Comparison of ENCODE assay signal across 11 cellular contexts in the genomic region with DNA sequence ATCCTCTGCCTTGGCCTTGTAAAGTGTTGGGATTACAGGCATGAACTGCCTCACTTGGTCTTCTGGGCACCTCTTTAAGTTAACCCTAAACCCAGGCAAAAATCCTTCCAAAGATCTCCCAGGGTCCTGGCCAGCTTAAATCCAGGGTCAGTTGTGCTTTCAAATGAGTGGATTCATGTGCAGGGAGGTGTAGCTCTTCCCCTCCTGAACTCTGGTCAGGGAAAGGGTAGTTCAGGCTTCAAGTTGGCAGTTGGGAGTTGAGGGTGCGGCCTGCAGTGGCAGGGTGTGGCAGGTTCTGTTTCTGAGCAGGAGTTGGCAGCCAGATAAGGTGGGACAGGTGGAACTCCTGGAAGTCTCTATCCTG. TPM values are rescaled to one million over a fixed set of nuclear protein-coding genes. Genes with fewer than 3 reads are reported as not detected.
DNase-seq lines count a peak whose midpoint lies in the region; ATAC-seq and TF ChIP-seq lines count a peak whose summit lies in the region.
"Had no signal": no experiment of that assay in that cellular context is flagged by ENCODE, and none has a peak within 500 bp of the region (broad histone marks: within the 10 kb centered on the region; RNA-seq: fewer than 3 reads in every experiment).

No MANE protein-coding gene starts in this region.

- WGBS in neuronal stem cell (ENCODE audit: extremely low coverage in 2 of 2, insufficient read length in 2 of 2, insufficient replicate concordance in 1 of 2), 2 donors, result no CpG with 5 or more reads among the region's 1 CpG

- POLR2A ChIA-PET in HCT116 (lab: Charles Lee), result interaction anchor here (1.2 kb wide), 1 partner anchor 9 kb away, joined by 3 read pairs; no protein-coding TSS in a partner anchor

- TF ChIP-seq CTCF in HCT116 (IDR thresholded peaks at IDR 0.05 in 2 of 3, conservative IDR thresholded peaks at IDR 0.05 in 1 of 3; ENCODE audit: borderline replicate concordance in 1 of 3, insufficient read depth in 1 of 3, low read depth in 2 of 3, low read length in 2 of 3) (no peak), natural killer cell (IDR thresholded peaks at IDR 0.05) (no peak)

- RAD21 ChIA-PET in HCT116 (lab: Charles Lee; ENCODE audit: low non-redundant PET in 1 of 2, low total read pairs in 2 of 2, uncharacterized antibody in 2 of 2, unreplicated experiment in 2 of 2), result no interaction called here

- peaks cover 2% of the 10 kb centered on the region for H3K9me3 Mint-ChIP-seq in activated naive CD8-positive, alpha-beta T cell treated with anti-CD3 and anti-CD28 coated beads for 36 hours
- no peaks in the 10 kb centered on the region for H3K9me3 Mint-ChIP-seq in natural killer cell

- H3K4me3 Mint-ChIP-seq in activated naive CD8-positive, alpha-beta T cell treated with anti-CD3 and anti-CD28 coated beads for 36 hours, result peak overlapping the region; percentile 91
- peak overlapping the region; percentile 37 for H3K4me3 Mint-ChIP-seq in natural killer cell

- H3K27ac ChIP-seq in BLaER1 (no peak overlapping the region), HCT116 (ENCODE audit: low read depth, low read length) (peak overlapping the region; percentile 18; the same call in 1 of the 2 replicates), neuronal stem cell (replicated peaks; ENCODE audit: low read length) (no peak overlapping the region)
- H3K27ac ChIP-seq: tibial artery had no signal

- no peak for TF ChIP-seq POLR2A in HCT116 (IDR thresholded peaks at IDR 0.05; ENCODE audit: borderline replicate concordance, extremely low read depth, insufficient read depth, insufficient read length)

- no peak overlapping the region for H3K9ac ChIP-seq in BLaER1
- H3K9ac ChIP-seq in HCT116 (ENCODE audit: low read length), result no peak overlapping the region
- no peak overlapping the region for H3K9ac ChIP-seq in neuronal stem cell (ENCODE audit: low read depth, low read length, poor library complexity)

- no peak overlapping the region for H2AK5ac ChIP-seq in neuronal stem cell (ENCODE audit: low read depth, low read length)

- H2AFZ ChIP-seq in HCT116 (ENCODE audit: low read depth, low read length, poor library complexity, severe bottlenecking), result no peak overlapping the region
- no peak overlapping the region for H2AFZ ChIP-seq in neuronal stem cell (ENCODE audit: low read length)

- no peak overlapping the region for H2BK120ac ChIP-seq in neuronal stem cell (ENCODE audit: low read depth, low read length)

- DNase-seq in HCT116 (ENCODE audit: low read depth, low spot score) (no peak), natural killer cell (no peak), NCI-H2196 treated with DMSO at 0.1 percent for 48 hours (lab: John Stamatoyannopoulos, UW; ENCODE audit: unreplicated experiment) (no peak), neuronal stem cell (ENCODE audit: low spot score) (no peak)
- DNase-seq in activated naive CD8-positive, alpha-beta T cell treated with anti-CD3 and anti-CD28 coated beads for 36 hours, result no peak
- DNase-seq in stimulated activated naive CD4-positive, alpha-beta T cell treated with Interleukin-2 at 50 U/mL for 16 hours (lab: John Stamatoyannopoulos, UW), result no peak
- DNase-seq: KBM-7 had no signal

- H3K4me1 ChIP-seq in BLaER1 (peaks cover 24% of the 10 kb centered on the region), HCT116 (ENCODE audit: control insufficient read depth in 1 of 2, insufficient read depth in 2 of 2, low read length in 2 of 2) (peaks cover 13 to 33% of the 10 kb centered on the region in 2 experiments), neuronal stem cell (ENCODE audit: control insufficient read depth in 2 of 2, insufficient read depth in 1 of 2, low read depth in 1 of 2, low read length in 2 of 2) (peaks cover 9 to 11% of the 10 kb centered on the region in 2 donors)

- no peak for TF ChIP-seq RAD21 in HCT116 (IDR thresholded peaks at IDR 0.05; ENCODE audit: low read depth)

- no peak overlapping the region for H3K4ac ChIP-seq in neuronal stem cell (ENCODE audit: low read length)

- BruUV-seq in HCT116 (replicated peaks; lab: Mats Ljungman, UMichigan), result no TSS peak

- H4K8ac ChIP-seq in neuronal stem cell (ENCODE audit: low read depth, low read length), result no peak overlapping the region

- H3K23ac ChIP-seq in neuronal stem cell (ENCODE audit: low read depth, low read length, poor library complexity), result no peak overlapping the region

- H3K9me3 ChIP-seq in BLaER1 (no peaks in the 10 kb centered on the region), HCT116 (ENCODE audit: control insufficient read depth in 1 of 2, insufficient read depth in 1 of 2, low read depth in 1 of 2, low read length in 2 of 2) (no peaks in the 10 kb centered on the region), neuronal stem cell (replicated peaks in 1 of 2; ENCODE audit: control insufficient read depth in 2 of 2, insufficient read depth in 1 of 2, low read depth in 1 of 2, low read length in 2 of 2) (no peaks in the 10 kb centered on the region)
- H3K9me3 ChIP-seq: tibial artery had no signal

- no peaks in the 10 kb centered on the region for H3K9me2 ChIP-seq in HCT116 (ENCODE audit: insufficient read depth)

- H3K36me3 ChIP-seq in BLaER1 (peaks cover 77% of the 10 kb centered on the region), HCT116 (ENCODE audit: control insufficient read depth in 1 of 2, insufficient read depth in 2 of 2, low read length in 2 of 2) (peaks cover 56 to 76% of the 10 kb centered on the region in 2 experiments), neuronal stem cell (replicated peaks in 1 of 2; ENCODE audit: control insufficient read depth in 2 of 2, insufficient read depth in 2 of 2, low read length in 2 of 2) (peaks cover 70 to 76% of the 10 kb centered on the region in 2 donors)

- peak overlapping the region; percentile 59 for H3K27ac Mint-ChIP-seq in activated naive CD8-positive, alpha-beta T cell treated with anti-CD3 and anti-CD28 coated beads for 36 hours
- H3K27ac Mint-ChIP-seq in natural killer cell, result peak overlapping the region; percentile 83 to 85

- peaks cover 4% of the 10 kb centered on the region for H3K27me3 Mint-ChIP-seq in activated naive CD8-positive, alpha-beta T cell treated with anti-CD3 and anti-CD28 coated beads for 36 hours
- H3K27me3 Mint-ChIP-seq in natural killer cell (ENCODE audit: low read depth in 2 of 2), result no peaks in the 10 kb centered on the region

- H3K27me3 ChIP-seq in BLaER1, result no peaks in the 10 kb centered on the region
- H3K27me3 ChIP-seq in HCT116 (ENCODE audit: insufficient read depth, low read length), result no peaks in the 10 kb centered on the region
- H3K27me3 ChIP-seq in neuronal stem cell (ENCODE audit: control insufficient read depth in 3 of 3, insufficient read depth in 3 of 3, low read depth in 1 of 3, low read length in 3 of 3), result no peaks in the 10 kb centered on the region
- H3K27me3 ChIP-seq: tibial artery had no signal

- H3K4me1 Mint-ChIP-seq in activated naive CD8-positive, alpha-beta T cell treated with anti-CD3 and anti-CD28 coated beads for 36 hours, result peaks cover 52% of the 10 kb centered on the region
- peaks cover 34 to 44% of the 10 kb centered on the region in 2 donors for H3K4me1 Mint-ChIP-seq in natural killer cell

- no peak overlapping the region for H2BK5ac ChIP-seq in neuronal stem cell (ENCODE audit: low read length)

- H3K4me2 ChIP-seq in BLaER1 (peak overlapping the region; percentile 30; the same call in 1 of the 2 replicates), HCT116 (ENCODE audit: low read length) (no peak overlapping the region), neuronal stem cell (ENCODE audit: insufficient read depth, low read length, poor library complexity, severe bottlenecking) (no peak overlapping the region)

- H4K20me1 ChIP-seq in BLaER1 (peaks cover 84% of the 10 kb centered on the region), HCT116 (ENCODE audit: insufficient read depth) (peaks cover 57% of the 10 kb centered on the region)

- H2BK12ac ChIP-seq in neuronal stem cell (ENCODE audit: low read length), result no peak overlapping the region

- H3K79me1 ChIP-seq in neuronal stem cell (ENCODE audit: low read depth, low read length), result peaks cover 8% of the 10 kb centered on the region

- intact Hi-C loops in HCT116 (cut with micrococcal nuclease), result no loop called here
- intact Hi-C loops in natural killer cell (cut with micrococcal nuclease), result no loop called here

- peaks cover 62% of the 10 kb centered on the region for H3K36me3 Mint-ChIP-seq in activated naive CD8-positive, alpha-beta T cell treated with anti-CD3 and anti-CD28 coated beads for 36 hours
- no peaks in the 10 kb centered on the region for H3K36me3 Mint-ChIP-seq in natural killer cell

- H4K91ac ChIP-seq in neuronal stem cell (ENCODE audit: low read depth, low read length, poor library complexity), result no peak overlapping the region

- no peak overlapping the region for H3K18ac ChIP-seq in neuronal stem cell (ENCODE audit: low read length)

- H3K4me3 ChIP-seq in BLaER1, result no peak overlapping the region
- no peak overlapping the region for H3K4me3 ChIP-seq in HCT116 (replicated peaks in 1 of 2; ENCODE audit: low read depth in 1 of 2, low read length in 2 of 2)
- H3K4me3 ChIP-seq in neuronal stem cell (ENCODE audit: low read length in 2 of 2), result no peak overlapping the region
- H3K4me3 ChIP-seq: tibial artery had no signal

- ATAC-seq in HCT116, result no peak
- ATAC-seq in natural killer cell, result no peak
- no peak for ATAC-seq in GM18511 (IDR thresholded peaks at IDR 0.05; ENCODE audit: unreplicated experiment)

- CTCF ChIA-PET in HCT116 (lab: Charles Lee), result interaction anchor here (2.4 kb wide), 1 partner anchor 11 kb away, joined by 6 read pairs; no protein-coding TSS in a partner anchor

- no peak overlapping the region for H3K14ac ChIP-seq in neuronal stem cell (ENCODE audit: low read length)

- peaks cover 82% of the 10 kb centered on the region for H3K79me2 ChIP-seq in HCT116 (ENCODE audit: insufficient read depth, low read length)

- H2BK15ac ChIP-seq in neuronal stem cell (ENCODE audit: low read length), result no peak overlapping the region

RNA-seq across cellular contexts. Expression of gene HNRNPAB, which starts 3.6 kb away (rescaled TPM):
- total RNA-seq in HCT116 (2021; ENCODE audit: unreplicated experiment), result 273 TPM
- 95.5 and 118 TPM in 2 replicates for polyA plus RNA-seq in HCT116 (2012)
- total RNA-seq in activated naive CD8-positive, alpha-beta T cell treated with anti-CD3 and anti-CD28 coated beads for 36 hours, result 100 to 1,000 TPM; 599 to 600 TPM
- 10 to 100 TPM; 77.6 to 98.4 (median 88.4) TPM for total RNA-seq in natural killer cell
- polyA plus RNA-seq in neuronal stem cell (2013, experiment 1 of 2), result 252 TPM
- 248 TPM for polyA plus RNA-seq in neuronal stem cell (2013, experiment 2 of 2)

RNA-seq across cellular contexts. Expression of gene GMCL2, which starts 20.7 kb away (rescaled TPM):
- total RNA-seq in HCT116 (2021; ENCODE audit: unreplicated experiment) (not detected), natural killer cell (not detected)
- not detected in 2 replicates for polyA plus RNA-seq in HCT116 (2012)
- total RNA-seq in activated naive CD8-positive, alpha-beta T cell treated with anti-CD3 and anti-CD28 coated beads for 36 hours, result not detected
- not detected for polyA plus RNA-seq in neuronal stem cell (2013, experiment 1 of 2)
- polyA plus RNA-seq in neuronal stem cell (2013, experiment 2 of 2), result not detected
- total RNA-seq: liver had no signal
- polyA plus RNA-seq: liver had no signal

RNA-seq across cellular contexts. Expression of gene PHYKPL, which starts 24.7 kb away (rescaled TPM):
- total RNA-seq in HCT116 (2021; ENCODE audit: unreplicated experiment) (57.8 TPM), natural killer cell (100 to 1,000 TPM; 111 to 134 (median 131) TPM)
- polyA plus RNA-seq in HCT116 (2012), result 40.9 and 42.3 TPM in 2 replicates
- 10 to 100 TPM; 47.4 to 54.8 TPM for total RNA-seq in activated naive CD8-positive, alpha-beta T cell treated with anti-CD3 and anti-CD28 coated beads for 36 hours
- polyA plus RNA-seq in neuronal stem cell (2013, experiment 1 of 2), result 13.6 TPM
- 13.2 TPM for polyA plus RNA-seq in neuronal stem cell (2013, experiment 2 of 2)

RNA-seq across cellular contexts. Expression of gene NHP2, which starts 54.2 kb away (rescaled TPM):
- 260 TPM for total RNA-seq in HCT116 (2021; ENCODE audit: unreplicated experiment)
- polyA plus RNA-seq in HCT116 (2012), result 256 and 304 TPM in 2 replicates
- total RNA-seq in activated naive CD8-positive, alpha-beta T cell treated with anti-CD3 and anti-CD28 coated beads for 36 hours, result 100 to 1,000 TPM; 349 to 354 TPM
- 10 to 100 TPM; 39.2 to 43.5 (median 40.2) TPM for total RNA-seq in natural killer cell
- polyA plus RNA-seq in neuronal stem cell (2013, experiment 1 of 2), result 177 TPM
- 166 TPM for polyA plus RNA-seq in neuronal stem cell (2013, experiment 2 of 2)
